In the genomic region with DNA sequence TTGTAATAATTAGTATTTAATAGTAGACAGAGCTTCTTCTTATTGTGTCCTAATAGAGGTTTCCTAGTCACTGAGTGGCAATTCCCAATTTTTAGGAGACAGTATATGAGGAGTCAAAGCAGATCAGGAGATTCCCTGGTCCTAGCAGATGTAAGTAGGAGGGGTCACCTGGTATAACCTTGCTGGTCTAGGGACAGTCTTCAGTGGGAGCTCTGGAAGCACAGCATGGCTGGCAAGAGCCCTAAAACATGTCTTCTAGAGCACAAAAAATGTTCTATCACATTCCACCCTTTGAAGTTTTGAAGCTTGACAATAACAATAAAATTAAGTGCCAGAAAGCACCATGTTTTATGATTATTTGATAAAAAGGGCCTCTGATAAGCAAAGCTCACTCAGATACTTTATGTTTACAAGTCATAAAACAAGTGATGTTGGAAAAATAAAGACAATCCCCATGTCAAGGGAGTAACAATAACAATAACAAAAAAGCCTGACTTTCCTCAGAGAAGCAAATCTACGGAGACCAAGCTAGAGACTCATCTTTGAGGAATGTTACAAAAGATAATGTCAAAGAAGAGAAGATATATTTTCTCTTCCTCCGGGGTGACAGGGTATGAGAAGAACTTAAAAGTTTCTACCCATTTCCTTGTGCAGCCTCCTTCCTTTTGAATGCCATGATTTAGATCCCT, we compare ENCODE assay signal across 11 cellular contexts.
DNase-seq lines count a peak whose midpoint lies in the region; ATAC-seq and TF ChIP-seq lines count a peak whose summit lies in the region.
"Had no signal": no experiment of that assay in that cellular context is flagged by ENCODE, and none has a peak within 500 bp of the region (broad histone marks: within the 10 kb centered on the region; RNA-seq: fewer than 3 reads in every experiment).

No MANE protein-coding gene starts in this region.

- no peaks in the 10 kb centered on the region for H3K27me3 Mint-ChIP-seq in activated naive CD8-positive, alpha-beta T cell treated with anti-CD3 and anti-CD28 coated beads, Interleukin-2, amount 10 ng/mL, durations not matched to agents 7 days and 5 days
- H3K27me3 Mint-ChIP-seq in activated naive CD8-positive, alpha-beta T cell treated with anti-CD3 and anti-CD28 coated beads for 36 hours, result no peaks in the 10 kb centered on the region
- no peaks in the 10 kb centered on the region for H3K27me3 Mint-ChIP-seq in activated T-helper 1 cell treated with anti-CD3 and anti-CD28 coated beads, Interleukin-12 subunit alpha, Interleukin-12 subunit beta, Interleukin-2, Interleukin-4 antibody, amounts not matched to agents 30 ng/mL and 10 ng/mL and 1 ng/mL, durations not matched to agents 14 hours and 24 hours and 36 hours (ENCODE audit: insufficient read depth)
- H3K27me3 Mint-ChIP-seq: memory B cell had no signal

- no peaks in the 10 kb centered on the region for H3K9me3 ChIP-seq in transverse colon

- peaks cover 3% of the 10 kb centered on the region for H3K36me3 Mint-ChIP-seq in activated naive CD8-positive, alpha-beta T cell treated with anti-CD3 and anti-CD28 coated beads, Interleukin-2, amount 10 ng/mL, durations not matched to agents 7 days and 5 days
- peaks cover 4% of the 10 kb centered on the region for H3K36me3 Mint-ChIP-seq in activated naive CD8-positive, alpha-beta T cell treated with anti-CD3 and anti-CD28 coated beads for 36 hours
- H3K36me3 Mint-ChIP-seq in activated T-helper 1 cell treated with anti-CD3 and anti-CD28 coated beads, Interleukin-12 subunit alpha, Interleukin-12 subunit beta, Interleukin-2, Interleukin-4 antibody, amounts not matched to agents 30 ng/mL and 10 ng/mL and 1 ng/mL, durations not matched to agents 14 hours and 24 hours and 36 hours (ENCODE audit: low read depth), result no peaks in the 10 kb centered on the region
- H3K36me3 Mint-ChIP-seq: memory B cell had no signal

- H3K4me3 ChIP-seq in transverse colon, result no peak overlapping the region
- H3K4me3 ChIP-seq: PC-9 had no signal

- TF ChIP-seq CTCF in transverse colon (IDR thresholded peaks at IDR 0.05), result no peak

- in situ Hi-C loops in transverse colon (cut with MboI; ENCODE audit: low pct_ligation_motif_present in 1 of 4, low pct_unique_long_range_greater_than_20kb in 1 of 4, low sequenced_read_pairs in 3 of 4), result no loop called here

- H3K27me3 ChIP-seq in transverse colon, result no peaks in the 10 kb centered on the region

- WGBS in transverse colon (ENCODE audit: low coverage in 1 of 2), 2 donors, result 25 to 50% methylated on average over 1 to 2 of the region's 2 CpGs

- no peak overlapping the region for H3K4me3 Mint-ChIP-seq in activated naive CD8-positive, alpha-beta T cell treated with anti-CD3 and anti-CD28 coated beads, Interleukin-2, amount 10 ng/mL, durations not matched to agents 7 days and 5 days
- no peak overlapping the region for H3K4me3 Mint-ChIP-seq in activated naive CD8-positive, alpha-beta T cell treated with anti-CD3 and anti-CD28 coated beads for 36 hours
- no peak overlapping the region for H3K4me3 Mint-ChIP-seq in activated T-helper 1 cell treated with anti-CD3 and anti-CD28 coated beads, Interleukin-12 subunit alpha, Interleukin-12 subunit beta, Interleukin-2, Interleukin-4 antibody, amounts not matched to agents 30 ng/mL and 10 ng/mL and 1 ng/mL, durations not matched to agents 14 hours and 24 hours and 36 hours
- H3K4me3 Mint-ChIP-seq: memory B cell had no signal

- peaks cover 2% of the 10 kb centered on the region for H3K9me3 Mint-ChIP-seq in activated naive CD8-positive, alpha-beta T cell treated with anti-CD3 and anti-CD28 coated beads, Interleukin-2, amount 10 ng/mL, durations not matched to agents 7 days and 5 days
- H3K9me3 Mint-ChIP-seq in activated naive CD8-positive, alpha-beta T cell treated with anti-CD3 and anti-CD28 coated beads for 36 hours, result peaks cover 9% of the 10 kb centered on the region
- H3K9me3 Mint-ChIP-seq in activated T-helper 1 cell treated with anti-CD3 and anti-CD28 coated beads, Interleukin-12 subunit alpha, Interleukin-12 subunit beta, Interleukin-2, Interleukin-4 antibody, amounts not matched to agents 30 ng/mL and 10 ng/mL and 1 ng/mL, durations not matched to agents 14 hours and 24 hours and 36 hours, result peaks cover 14% of the 10 kb centered on the region

- no peak for ATAC-seq in activated naive CD8-positive, alpha-beta T cell treated with anti-CD3 and anti-CD28 coated beads, Interleukin-2, amount 10 ng/mL, durations not matched to agents 7 days and 5 days (ENCODE audit: low read depth)

- H3K4me1 ChIP-seq in transverse colon, result peaks cover 0 to 19% (median 3%) of the 10 kb centered on the region in 4 donors

- H3K27ac ChIP-seq in transverse colon, result peak overlapping the region in 3 of 4 donors; percentile 35 to 45 (median 35)
- H3K27ac ChIP-seq: PC-9 had no signal

- POLR2A ChIA-PET in activated naive CD8-positive, alpha-beta T cell treated with anti-CD3 and anti-CD28 coated beads, Interleukin-2, amount 10 ng/mL, durations not matched to agents 7 days and 5 days (lab: Charles Lee), result no interaction called here

- H3K27ac Mint-ChIP-seq in activated naive CD8-positive, alpha-beta T cell treated with anti-CD3 and anti-CD28 coated beads, Interleukin-2, amount 10 ng/mL, durations not matched to agents 7 days and 5 days, result peak overlapping the region; percentile 61
- no peak overlapping the region for H3K27ac Mint-ChIP-seq in activated naive CD8-positive, alpha-beta T cell treated with anti-CD3 and anti-CD28 coated beads for 36 hours
- peak overlapping the region; percentile 69 for H3K27ac Mint-ChIP-seq in activated T-helper 1 cell treated with anti-CD3 and anti-CD28 coated beads, Interleukin-12 subunit alpha, Interleukin-12 subunit beta, Interleukin-2, Interleukin-4 antibody, amounts not matched to agents 30 ng/mL and 10 ng/mL and 1 ng/mL, durations not matched to agents 14 hours and 24 hours and 36 hours
- H3K27ac Mint-ChIP-seq: memory B cell had no signal

- peaks cover 14% of the 10 kb centered on the region for H3K4me1 Mint-ChIP-seq in activated naive CD8-positive, alpha-beta T cell treated with anti-CD3 and anti-CD28 coated beads, Interleukin-2, amount 10 ng/mL, durations not matched to agents 7 days and 5 days
- peaks cover 12% of the 10 kb centered on the region for H3K4me1 Mint-ChIP-seq in activated naive CD8-positive, alpha-beta T cell treated with anti-CD3 and anti-CD28 coated beads for 36 hours
- peaks cover 23% of the 10 kb centered on the region for H3K4me1 Mint-ChIP-seq in activated T-helper 1 cell treated with anti-CD3 and anti-CD28 coated beads, Interleukin-12 subunit alpha, Interleukin-12 subunit beta, Interleukin-2, Interleukin-4 antibody, amounts not matched to agents 30 ng/mL and 10 ng/mL and 1 ng/mL, durations not matched to agents 14 hours and 24 hours and 36 hours (ENCODE audit: low read depth)
- H3K4me1 Mint-ChIP-seq: memory B cell had no signal

- no peak for TF ChIP-seq EP300 in transverse colon (IDR thresholded peaks at IDR 0.05; ENCODE audit: low read depth)

- H3K36me3 ChIP-seq in transverse colon, result no peaks in the 10 kb centered on the region

- intact Hi-C loops in activated T-helper 1 cell treated with anti-CD3 and anti-CD28 coated beads, Interleukin-12 subunit alpha, Interleukin-12 subunit beta, Interleukin-2, Interleukin-4 antibody, amounts not matched to agents 30 ng/mL and 10 ng/mL and 1 ng/mL, durations not matched to agents 14 hours and 24 hours and 36 hours (cut with micrococcal nuclease), result loop anchor here (2.0 kb wide), 1 partner anchor 16 kb away; no protein-coding TSS in a partner anchor
- intact Hi-C loops in transverse colon (cut with DNase I; ENCODE audit: low total_unique reads), result no loop called here

- TF ChIP-seq POLR2A in transverse colon (IDR thresholded peaks at IDR 0.05), result no peak

- no peak for DNase-seq in activated naive CD8-positive, alpha-beta T cell treated with anti-CD3 and anti-CD28 coated beads, Interleukin-2, amount 10 ng/mL, durations not matched to agents 7 days and 5 days
- no peak for DNase-seq in activated naive CD8-positive, alpha-beta T cell treated with anti-CD3 and anti-CD28 coated beads for 36 hours
- no peak for DNase-seq in activated T-helper 1 cell treated with anti-CD3 and anti-CD28 coated beads, Interleukin-12 subunit alpha, Interleukin-12 subunit beta, Interleukin-2, Interleukin-4 antibody, amounts not matched to agents 30 ng/mL and 10 ng/mL and 1 ng/mL, durations not matched to agents 14 hours and 24 hours and 36 hours (ENCODE audit: low spot score)
- DNase-seq in kidney tubule cell (ENCODE audit: low spot score) (peak; percentile 30), transverse colon (no peak), DMS79 (lab: John Stamatoyannopoulos, UW) (no peak), hippocampal formation (lab: John Stamatoyannopoulos, UW) (no peak)
- DNase-seq in activated CD8-positive, alpha-beta memory T cell treated with anti-CD3 and anti-CD28 coated beads, Interleukin-2, amount 50 U/mL, for 4 hours, result no peak
- DNase-seq: activated CD4-positive, CD25-positive, alpha-beta regulatory T cell; PC-9 had no signal
